ENCODE assay signal across 8 cellular contexts in genomic region chr11:2885676-2886081, GRCh38. TPM values are rescaled to one million over a fixed set of nuclear protein-coding genes. Genes with fewer than 3 reads are reported as not detected.
A peak's percentile ranks its signal among the peaks of the same experiment; 100 is the strongest.
DNase-seq lines count a peak whose midpoint lies in the region; ATAC-seq and TF ChIP-seq lines count a peak whose summit lies in the region.

TSS of gene CDKN1C (minus strand) at chr11:2885775. CDS start at chr11:2885456, 319 bp downstream.

- CTCF ChIA-PET in AG04449 (lab: Yijun Ruan, JAX), result interaction anchor here (1.0 to 15.4 kb wide), 4 partner anchors 10 to 353 kb away, joined by 3 to 1022 read pairs (median 3); no protein-coding TSS in a partner anchor
- CTCF ChIA-PET in activated CD8-positive, alpha-beta memory T cell treated with anti-CD3 and anti-CD28 coated beads, Interleukin-2, amount 10 ng/mL, durations not matched to agents 7 days and 5 days (lab: Charles Lee), result interaction anchor here (0.6 to 13.8 kb wide), 9 partner anchors 13 to 580 kb away, joined by 3 to 471 read pairs (median 5); a partner anchor contains a TSS

- POLR2A ChIA-PET in AG04449 (lab: Yijun Ruan, JAX), result interaction anchor here (1.3 to 1.4 kb wide), 2 partner anchors 352 to 353 kb away, joined by 3 to 4 read pairs; no protein-coding TSS in a partner anchor

- ATAC-seq in GM19035 (IDR thresholded peaks at IDR 0.05; ENCODE audit: unreplicated experiment) (peak; percentile 83), HG03280 (IDR thresholded peaks at IDR 0.05; ENCODE audit: unreplicated experiment) (peak; percentile 76)
- ATAC-seq in activated CD8-positive, alpha-beta memory T cell treated with anti-CD3 and anti-CD28 coated beads, Interleukin-2, amount 10 ng/mL, durations not matched to agents 7 days and 5 days, result peak; percentile 92
- ATAC-seq in effector memory CD8-positive, alpha-beta T cell (replicated peaks), result peak; percentile 92

- TF ChIP-seq CTCF in AG04449 (IDR thresholded peaks at IDR 0.05; ENCODE audit: insufficient read depth, low read length, missing control alignments), result no peak

- no peak for DNase-seq in AG04449 (ENCODE audit: low read depth, low spot score)
- peak; percentile 79 for DNase-seq in NCI-H526 treated with DMSO at 0.1 percent for 48 hours (lab: John Stamatoyannopoulos, UW)
- peak; percentile 83 for DNase-seq in activated CD8-positive, alpha-beta memory T cell treated with anti-CD3 and anti-CD28 coated beads, Interleukin-2, amount 10 ng/mL, durations not matched to agents 7 days and 5 days
- peak; percentile 76 to 78 (median 76) for DNase-seq in effector memory CD8-positive, alpha-beta T cell
- peak; percentile 95 for DNase-seq in mesenteric fat pad (ENCODE audit: low spot score)
- peak; percentile 58 for DNase-seq in stimulated activated CD8-positive, alpha-beta memory T cell treated with anti-CD3 and anti-CD28 coated beads, Interleukin-15, amount 100 ng/mL, for 1 hour (ENCODE audit: low read depth)

- no peaks in the 10 kb centered on the region for H3K9me3 Mint-ChIP-seq in activated CD8-positive, alpha-beta memory T cell treated with anti-CD3 and anti-CD28 coated beads, Interleukin-2, amount 10 ng/mL, durations not matched to agents 7 days and 5 days (ENCODE audit: low read depth)
- no peaks in the 10 kb centered on the region for H3K9me3 Mint-ChIP-seq in effector memory CD8-positive, alpha-beta T cell

- H3K4me3 Mint-ChIP-seq in activated CD8-positive, alpha-beta memory T cell treated with anti-CD3 and anti-CD28 coated beads, Interleukin-2, amount 10 ng/mL, durations not matched to agents 7 days and 5 days, result peak within 1 kb of the TSS; percentile 75
- H3K4me3 Mint-ChIP-seq in effector memory CD8-positive, alpha-beta T cell, result peak within 1 kb of the TSS; percentile 81

- H3K27ac Mint-ChIP-seq in activated CD8-positive, alpha-beta memory T cell treated with anti-CD3 and anti-CD28 coated beads, Interleukin-2, amount 10 ng/mL, durations not matched to agents 7 days and 5 days, result no peak within 1 kb of the TSS
- H3K27ac Mint-ChIP-seq in effector memory CD8-positive, alpha-beta T cell, result peak within 1 kb of the TSS; percentile 39 to 80

- peak within 1 kb of the TSS; percentile 63 for H3K4me3 ChIP-seq in AG04449 (ENCODE audit: low read depth, low read length)

- peaks cover 9% of the 10 kb centered on the region for H3K4me1 Mint-ChIP-seq in activated CD8-positive, alpha-beta memory T cell treated with anti-CD3 and anti-CD28 coated beads, Interleukin-2, amount 10 ng/mL, durations not matched to agents 7 days and 5 days
- peaks cover 10 to 17% of the 10 kb centered on the region in 2 donors for H3K4me1 Mint-ChIP-seq in effector memory CD8-positive, alpha-beta T cell (ENCODE audit: low read depth in 2 of 2)

- H3K27me3 Mint-ChIP-seq in activated CD8-positive, alpha-beta memory T cell treated with anti-CD3 and anti-CD28 coated beads, Interleukin-2, amount 10 ng/mL, durations not matched to agents 7 days and 5 days, result peaks cover 35% of the 10 kb centered on the region
- peaks cover 6 to 9% of the 10 kb centered on the region in 2 donors for H3K27me3 Mint-ChIP-seq in effector memory CD8-positive, alpha-beta T cell

- no peaks in the 10 kb centered on the region for H3K36me3 Mint-ChIP-seq in activated CD8-positive, alpha-beta memory T cell treated with anti-CD3 and anti-CD28 coated beads, Interleukin-2, amount 10 ng/mL, durations not matched to agents 7 days and 5 days
- H3K36me3 Mint-ChIP-seq in effector memory CD8-positive, alpha-beta T cell (ENCODE audit: insufficient read depth), result peaks cover 13% of the 10 kb centered on the region

RNA-seq across cellular contexts. Expression of gene CDKN1C, which starts in this region (rescaled TPM):
- under 1 TPM; 0.44 to 0.87 TPM for total RNA-seq in activated CD8-positive, alpha-beta memory T cell treated with anti-CD3 and anti-CD28 coated beads, Interleukin-2, amount 10 ng/mL, durations not matched to agents 7 days and 5 days
- 252 TPM for total RNA-seq in mesenteric fat pad

Comparison
In these comparisons a context has a peak if more than half of its experiments do, and no peak if none do; other contexts are left out.
1. RNA of gene CDKN1C (total RNA-seq): 252 TPM in mesenteric fat pad (single experiment); 0.44 to 0.87 TPM in activated CD8-positive, alpha-beta memory T cell treated with anti-CD3 and anti-CD28 coated beads, Interleukin-2, amount 10 ng/mL, durations not matched to agents 7 days and 5 days; every median in the first group is over 100 times any median in the second.
2. Peak in DNase-seq and ATAC-seq in activated CD8-positive, alpha-beta memory T cell treated with anti-CD3 and anti-CD28 coated beads, Interleukin-2, amount 10 ng/mL, durations not matched to agents 7 days and 5 days; RNA of the gene not detected or under 1 TPM.
3. Peak in every context shown above with its lines, with median percentiles within 50 percentile points of each other: ATAC-seq.